In genomic region chr20:871436-871835, GRCh38 we compare ENCODE assay signal across 40 cellular contexts. TPM values are rescaled to one million over a fixed set of nuclear protein-coding genes. Genes with fewer than 3 reads are reported as not detected.
"Had no signal": no experiment of that assay in that cellular context is flagged by ENCODE, and none has a peak within 500 bp of the region (broad histone marks: within the 10 kb centered on the region; RNA-seq: fewer than 3 reads in every experiment).

No MANE protein-coding gene starts in this region.

- H3K9me3 ChIP-seq: adrenal gland, ascending aorta, body of pancreas, breast epithelium had no signal

- H3K27me3 Mint-ChIP-seq: activated naive CD4-positive, alpha-beta T cell treated with anti-CD3 and anti-CD28 coated beads, Interleukin-2, amount 50 U/mL, for 24 hours; activated naive CD8-positive, alpha-beta T cell; activated naive CD8-positive, alpha-beta T cell treated with anti-CD3 and anti-CD28 coated beads, Interleukin-2, amount 10 ng/mL, durations not matched to agents 7 days and 5 days; activated naive CD8-positive, alpha-beta T cell treated with anti-CD3 and anti-CD28 coated beads, Interleukin-2, amount 50 U/mL, for 24 hours; activated T-cell treated with anti-CD3 and anti-CD28 coated beads, Interleukin-2, amount 50 U/mL, for 24 hours; central memory CD8-positive, alpha-beta T cell had no signal

- H3K36me3 Mint-ChIP-seq: activated naive CD4-positive, alpha-beta T cell treated with anti-CD3 and anti-CD28 coated beads, Interleukin-2, amount 10 ng/mL, durations not matched to agents 7 days and 5 days; activated naive CD4-positive, alpha-beta T cell treated with anti-CD3 and anti-CD28 coated beads, Interleukin-2, amount 50 U/mL, for 72 hours; activated naive CD8-positive, alpha-beta T cell; activated naive CD8-positive, alpha-beta T cell treated with anti-CD3 and anti-CD28 coated beads for 36 hours; activated naive CD8-positive, alpha-beta T cell treated with anti-CD3 and anti-CD28 coated beads, Interleukin-2, amount 10 ng/mL, durations not matched to agents 7 days and 5 days; brain had no signal

- H3K4me3 ChIP-seq: adrenal gland, ascending aorta, body of pancreas, breast epithelium, cardiac muscle cell had no signal

- H3K9me3 Mint-ChIP-seq: activated naive CD4-positive, alpha-beta T cell treated with anti-CD3 and anti-CD28 coated beads for 36 hours; activated naive CD4-positive, alpha-beta T cell treated with anti-CD3 and anti-CD28 coated beads, Interleukin-2, amount 10 ng/mL, durations not matched to agents 7 days and 5 days; activated naive CD4-positive, alpha-beta T cell treated with anti-CD3 and anti-CD28 coated beads, Interleukin-2, amount 50 U/mL, for 24 hours; activated naive CD4-positive, alpha-beta T cell treated with anti-CD3 and anti-CD28 coated beads, Interleukin-2, amount 50 U/mL, for 72 hours; activated naive CD8-positive, alpha-beta T cell treated with anti-CD3 and anti-CD28 coated beads for 36 hours; activated naive CD8-positive, alpha-beta T cell treated with anti-CD3 and anti-CD28 coated beads, Interleukin-2, amount 10 ng/mL, durations not matched to agents 7 days and 5 days; activated naive CD8-positive, alpha-beta T cell treated with anti-CD3 and anti-CD28 coated beads, Interleukin-2, amount 50 U/mL, for 24 hours; activated T-cell treated with anti-CD3 and anti-CD28 coated beads, Interleukin-2, amount 50 U/mL, for 24 hours; activated T-cell treated with anti-CD3 and anti-CD28 coated beads, Interleukin-2, amount 50 U/mL, for 4 hours; activated T-cell treated with anti-CD3 and anti-CD28 coated beads, Interleukin-2, amount 50 U/mL, for 72 hours; activated T-helper 1 cell treated with anti-CD3 and anti-CD28 coated beads, Interleukin-12 subunit alpha, Interleukin-12 subunit beta, Interleukin-2, Interleukin-4 antibody, amounts not matched to agents 30 ng/mL and 10 ng/mL and 1 ng/mL, durations not matched to agents 14 hours and 24 hours and 36 hours; activated T-helper 17 cell treated with anti-CD3 and anti-CD28 coated beads, Interleukin-2, amount 50 U/mL, for 72 hours; activated T-helper 2 cell treated with anti-CD3 and anti-CD28 coated beads, Interferon-gamma antibody, Interleukin-2, Interleukin-4, amounts not matched to agents 10 μg/mL and 5 μg/mL and 100 μg/mL, durations not matched to agents 14 hours and 24 hours and 36 hours; brain; central memory CD8-positive, alpha-beta T cell had no signal

- H3K4me1 Mint-ChIP-seq: activated naive CD8-positive, alpha-beta T cell treated with anti-CD3 and anti-CD28 coated beads for 36 hours; activated naive CD8-positive, alpha-beta T cell treated with anti-CD3 and anti-CD28 coated beads, Interleukin-2, amount 50 U/mL, for 24 hours; central memory CD8-positive, alpha-beta T cell had no signal

- H3K27me3 ChIP-seq: adrenal gland, ascending aorta, body of pancreas, brain microvascular endothelial cell had no signal

- H3K4me1 ChIP-seq: adrenal gland, ascending aorta, body of pancreas, breast epithelium had no signal

- H3K36me3 ChIP-seq: adrenal gland, ascending aorta, brain microvascular endothelial cell, breast epithelium, cardiac muscle cell had no signal

- DNase-seq: activated effector memory CD4-positive, alpha-beta T cell treated with anti-CD3 and anti-CD28 coated beads, Interleukin-2, amount 50 U/mL, for 16 hours; activated effector memory CD4-positive, alpha-beta T cell treated with Interleukin-2 at 50 U/mL for 16 hours; activated gamma-delta T cell; activated gamma-delta T cell treated with Interleukin-2 at 50 U/mL for 16 hours; activated naive CD4-positive, alpha-beta T cell; activated naive CD4-positive, alpha-beta T cell treated with anti-CD3 and anti-CD28 coated beads for 36 hours; activated naive CD4-positive, alpha-beta T cell treated with anti-CD3 and anti-CD28 coated beads, Interleukin-2, amount 10 ng/mL, durations not matched to agents 7 days and 5 days; activated naive CD4-positive, alpha-beta T cell treated with anti-CD3 and anti-CD28 coated beads, Interleukin-2, amount 50 U/mL, for 16 hours; activated naive CD4-positive, alpha-beta T cell treated with Interleukin-2 at 50 U/mL for 16 hours; activated naive CD8-positive, alpha-beta T cell treated with anti-CD3 and anti-CD28 coated beads for 36 hours; activated naive CD8-positive, alpha-beta T cell treated with anti-CD3 and anti-CD28 coated beads, Interleukin-2, amount 10 ng/mL, durations not matched to agents 7 days and 5 days; activated naive CD8-positive, alpha-beta T cell treated with anti-CD3 and anti-CD28 coated beads, Interleukin-2, amount 50 U/mL, for 24 hours; activated T-cell treated with anti-CD3 and anti-CD28 coated beads, Interleukin-2, amount 50 U/mL, for 24 hours; activated T-cell treated with anti-CD3 and anti-CD28 coated beads, Interleukin-2, amount 50 U/mL, for 4 hours; activated T-cell treated with anti-CD3 and anti-CD28 coated beads, Interleukin-2, amount 50 U/mL, for 48 hours; activated T-cell treated with anti-CD3 and anti-CD28 coated beads, Interleukin-2, amount 50 U/mL, for 72 hours; adrenal gland; amniotic stem cell; amygdala; anterior cingulate cortex; aorta; body of pancreas; brain microvascular endothelial cell; caudate nucleus; central memory CD4-positive, alpha-beta T cell; cerebellar nuclear complex had no signal

- H3K27ac ChIP-seq: adrenal gland, ascending aorta, body of pancreas, brain microvascular endothelial cell, breast epithelium, cardiac muscle cell had no signal

- H3K4me3 Mint-ChIP-seq: activated naive CD4-positive, alpha-beta T cell treated with anti-CD3 and anti-CD28 coated beads for 36 hours; activated naive CD4-positive, alpha-beta T cell treated with anti-CD3 and anti-CD28 coated beads, Interleukin-2, amount 10 ng/mL, durations not matched to agents 7 days and 5 days; activated naive CD4-positive, alpha-beta T cell treated with anti-CD3 and anti-CD28 coated beads, Interleukin-2, amount 50 U/mL, for 24 hours; activated naive CD8-positive, alpha-beta T cell; activated naive CD8-positive, alpha-beta T cell treated with anti-CD3 and anti-CD28 coated beads for 36 hours; activated naive CD8-positive, alpha-beta T cell treated with anti-CD3 and anti-CD28 coated beads, Interleukin-2, amount 10 ng/mL, durations not matched to agents 7 days and 5 days; activated naive CD8-positive, alpha-beta T cell treated with anti-CD3 and anti-CD28 coated beads, Interleukin-2, amount 50 U/mL, for 24 hours; activated T-cell treated with anti-CD3 and anti-CD28 coated beads, Interleukin-2, amount 50 U/mL, for 24 hours; activated T-cell treated with anti-CD3 and anti-CD28 coated beads, Interleukin-2, amount 50 U/mL, for 4 hours; activated T-cell treated with anti-CD3 and anti-CD28 coated beads, Interleukin-2, amount 50 U/mL, for 72 hours; activated T-helper 1 cell treated with anti-CD3 and anti-CD28 coated beads, Interleukin-12 subunit alpha, Interleukin-12 subunit beta, Interleukin-2, Interleukin-4 antibody, amounts not matched to agents 30 ng/mL and 10 ng/mL and 1 ng/mL, durations not matched to agents 14 hours and 24 hours and 36 hours; activated T-helper 17 cell treated with anti-CD3 and anti-CD28 coated beads, Interleukin-2, amount 50 U/mL, for 72 hours; brain; central memory CD8-positive, alpha-beta T cell had no signal

- FAIRE-seq: astrocyte had no signal

- H3K27ac Mint-ChIP-seq: activated naive CD4-positive, alpha-beta T cell treated with anti-CD3 and anti-CD28 coated beads for 36 hours; activated naive CD4-positive, alpha-beta T cell treated with anti-CD3 and anti-CD28 coated beads, Interleukin-2, amount 10 ng/mL, durations not matched to agents 7 days and 5 days; activated naive CD4-positive, alpha-beta T cell treated with anti-CD3 and anti-CD28 coated beads, Interleukin-2, amount 50 U/mL, for 24 hours; activated naive CD4-positive, alpha-beta T cell treated with anti-CD3 and anti-CD28 coated beads, Interleukin-2, amount 50 U/mL, for 72 hours; activated naive CD8-positive, alpha-beta T cell; activated naive CD8-positive, alpha-beta T cell treated with anti-CD3 and anti-CD28 coated beads for 36 hours; activated naive CD8-positive, alpha-beta T cell treated with anti-CD3 and anti-CD28 coated beads, Interleukin-2, amount 10 ng/mL, durations not matched to agents 7 days and 5 days; activated naive CD8-positive, alpha-beta T cell treated with anti-CD3 and anti-CD28 coated beads, Interleukin-2, amount 50 U/mL, for 24 hours; activated T-cell treated with anti-CD3 and anti-CD28 coated beads, Interleukin-2, amount 50 U/mL, for 24 hours; activated T-cell treated with anti-CD3 and anti-CD28 coated beads, Interleukin-2, amount 50 U/mL, for 72 hours; activated T-helper 1 cell treated with anti-CD3 and anti-CD28 coated beads, Interleukin-12 subunit alpha, Interleukin-12 subunit beta, Interleukin-2, Interleukin-4 antibody, amounts not matched to agents 30 ng/mL and 10 ng/mL and 1 ng/mL, durations not matched to agents 14 hours and 24 hours and 36 hours; activated T-helper 17 cell treated with anti-CD3 and anti-CD28 coated beads, Interleukin-2, amount 50 U/mL, for 72 hours; activated T-helper 2 cell treated with anti-CD3 and anti-CD28 coated beads, Interferon-gamma antibody, Interleukin-2, Interleukin-4, amounts not matched to agents 10 μg/mL and 5 μg/mL and 100 μg/mL, durations not matched to agents 14 hours and 24 hours and 36 hours; brain had no signal

RNA-seq across cellular contexts. Expression of gene ANGPT4, which starts 44.7 kb away (rescaled TPM):
- total RNA-seq: activated naive CD4-positive, alpha-beta T cell treated with anti-CD3 and anti-CD28 coated beads for 36 hours; activated naive CD8-positive, alpha-beta T cell treated with anti-CD3 and anti-CD28 coated beads for 36 hours; activated naive CD8-positive, alpha-beta T cell treated with anti-CD3 and anti-CD28 coated beads, Interleukin-2, amount 10 ng/mL, durations not matched to agents 7 days and 5 days; activated T-cell treated with anti-CD3 and anti-CD28 coated beads, Interleukin-2, amount 50 U/mL, for 4 hours; activated T-cell treated with anti-CD3 and anti-CD28 coated beads, Interleukin-2, amount 50 U/mL, for 72 hours; activated T-helper 1 cell treated with anti-CD3 and anti-CD28 coated beads, Interleukin-12 subunit alpha, Interleukin-12 subunit beta, Interleukin-2, Interleukin-4 antibody, amounts not matched to agents 30 ng/mL and 10 ng/mL and 1 ng/mL, durations not matched to agents 14 hours and 24 hours and 36 hours; activated T-helper 2 cell treated with anti-CD3 and anti-CD28 coated beads, Interferon-gamma antibody, Interleukin-2, Interleukin-4, amounts not matched to agents 10 μg/mL and 5 μg/mL and 100 μg/mL, durations not matched to agents 14 hours and 24 hours and 36 hours; bronchial epithelial cell; cardiac septum had no signal
